In the genomic region with DNA sequence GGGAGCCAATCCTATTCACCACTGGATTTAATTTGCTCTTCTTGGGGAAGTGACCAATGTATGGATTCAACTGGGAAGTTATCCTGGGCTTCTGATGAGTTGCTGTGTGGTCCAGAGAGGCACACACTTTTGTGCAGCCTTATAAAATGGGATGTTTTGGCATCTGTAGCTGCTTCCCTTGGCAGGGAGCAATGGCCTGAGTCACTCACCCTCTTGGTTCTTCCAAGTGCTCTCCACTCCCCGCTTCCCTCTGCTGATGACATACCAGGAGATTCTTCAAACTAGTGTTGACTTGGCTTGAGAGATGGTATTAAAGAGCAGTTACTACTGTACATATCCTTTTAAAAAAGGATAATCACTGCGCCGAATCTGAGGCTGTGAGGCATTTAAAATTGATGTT, we compare ENCODE assay signal across 13 cellular contexts.
DNase-seq lines count a peak whose midpoint lies in the region; ATAC-seq, FAIRE-seq and TF ChIP-seq lines count a peak whose summit lies in the region.
"Had no signal": no experiment of that assay in that cellular context is flagged by ENCODE, and none has a peak within 500 bp of the region (broad histone marks: within the 10 kb centered on the region; RNA-seq: fewer than 3 reads in every experiment).

No MANE protein-coding gene starts in this region.

- H3K27ac ChIP-seq in CD4-positive, alpha-beta T cell (ENCODE audit: low read depth, low read length) = no peak overlapping the region
- H3K27ac ChIP-seq in PC-3 (ENCODE audit: low read length) = peak overlapping the region; percentile 22; the same call in 1 of the 2 replicates
- H3K27ac ChIP-seq in pancreas = no peak overlapping the region
- H3K27ac ChIP-seq in HepG2 (ENCODE audit: extremely low read length, insufficient read depth, low read length) = no peak overlapping the region
- H3K27ac ChIP-seq: SJCRH30 had no signal

- POLR2A ChIA-PET in CD4-positive, alpha-beta T cell (lab: Charles Lee) = no interaction called here
- POLR2A ChIA-PET in PC-3 (lab: Charles Lee; ENCODE audit: unreplicated experiment) = interaction anchor here (0.6 kb wide), 1 partner anchor 961 kb away, joined by 3 read pairs; no protein-coding TSS in a partner anchor
- POLR2A ChIA-PET in HepG2 (lab: Yijun Ruan, JAX) = no interaction called here

- H3F3A ChIP-seq in PC-3 (ENCODE audit: low read length, unreplicated experiment) = no peaks in the 10 kb centered on the region

- H3K4me1 ChIP-seq in PC-3 (ENCODE audit: insufficient read depth, low read length) (peaks cover 33% of the 10 kb centered on the region), pancreas (peaks cover 0 to 5% (median 0%) of the 10 kb centered on the region in 3 donors), HepG2 (ENCODE audit: insufficient read depth, low read length) (no peaks in the 10 kb centered on the region)
- H3K4me1 ChIP-seq: SJCRH30 had no signal

- H3K79me2 ChIP-seq in PC-3 (ENCODE audit: low read length) (peaks cover 90% of the 10 kb centered on the region), HepG2 (ENCODE audit: insufficient read depth, low read length) (peaks cover 19% of the 10 kb centered on the region)

- no peak overlapping the region for H3K4me3 Mint-ChIP-seq in CD4-positive, alpha-beta T cell
- H3K4me3 Mint-ChIP-seq: mesothelial cell of epicardium had no signal

- H3K27me3 ChIP-seq in CD4-positive, alpha-beta T cell (ENCODE audit: control insufficient read depth, insufficient read depth, low read length) = no peaks in the 10 kb centered on the region
- H3K27me3 ChIP-seq in PC-3 (ENCODE audit: low read length) (no peaks in the 10 kb centered on the region), pancreas (no peaks in the 10 kb centered on the region), HepG2 (ENCODE audit: control insufficient read depth in 1 of 2, insufficient read depth in 2 of 2, low read length in 2 of 2) (no peaks in the 10 kb centered on the region)
- H3K27me3 ChIP-seq: SJCRH30, tibial nerve had no signal

- H3K36me3 ChIP-seq in PC-3 (ENCODE audit: low read depth, low read length) = no peaks in the 10 kb centered on the region
- no peaks in the 10 kb centered on the region for H3K36me3 ChIP-seq in pancreas
- H3K36me3 ChIP-seq in HepG2 (replicated peaks in 1 of 2; ENCODE audit: control insufficient read depth in 1 of 2, insufficient read depth in 2 of 2, low read length in 2 of 2) = peaks cover 0 to 2% of the 10 kb centered on the region in 2 experiments; a peak in 1 of 5 replicates
- H3K36me3 ChIP-seq: SJCRH30, tibial nerve had no signal

- peaks cover 90% of the 10 kb centered on the region for H3K4me1 Mint-ChIP-seq in CD4-positive, alpha-beta T cell (ENCODE audit: low read depth)

- peak overlapping the region; percentile 16 for H3K27ac Mint-ChIP-seq in CD4-positive, alpha-beta T cell
- H3K27ac Mint-ChIP-seq: mesothelial cell of epicardium had no signal

- H3K27me3 Mint-ChIP-seq in CD4-positive, alpha-beta T cell = no peaks in the 10 kb centered on the region

- DNase-seq in CD4-positive, alpha-beta T cell = no peak
- DNase-seq in PC-3 (peak; percentile 79), fibroblast of mammary gland (ENCODE audit: low read depth) (peak; percentile 96), pancreas (no peak), HepG2 (ENCODE audit: low spot score) (no peak), DMS153 (lab: John Stamatoyannopoulos, UW) (no peak), NAMALWA (ENCODE audit: low spot score) (no peak)
- no peak for DNase-seq in activated CD4-positive, CD25-positive, alpha-beta regulatory T cell treated with anti-CD3 and anti-CD28 coated beads, Interleukin-2, amount 50 U/mL, for 72 hours
- DNase-seq: effector CD8-positive, alpha-beta T cell; NCI-H1417; SJCRH30 had no signal

- H3K4me2 ChIP-seq in PC-3 (ENCODE audit: low read length) = 0 out of 2 replicates have a peak overlapping the region, but pooled peaks have one; percentile 20
- H3K4me2 ChIP-seq in HepG2 (ENCODE audit: low read depth, low read length) = no peak overlapping the region

- no peak for TF ChIP-seq CTCF in CD4-positive, alpha-beta T cell (IDR thresholded peaks at IDR 0.05)
- TF ChIP-seq CTCF in PC-3 (conservative IDR thresholded peaks at IDR 0.05; ENCODE audit: low read depth, low read length) (no peak), fibroblast of mammary gland (conservative IDR thresholded peaks at IDR 0.05; ENCODE audit: control insufficient read depth, insufficient read depth, low read depth, low read length) (no peak), pancreas (IDR thresholded peaks at IDR 0.05) (no peak), HepG2 (CRISPR knock-in tag; IDR thresholded peaks at IDR 0.05) (no peak)

- H3K9me3 ChIP-seq in CD4-positive, alpha-beta T cell (ENCODE audit: control insufficient read depth, low read length) = no peaks in the 10 kb centered on the region
- H3K9me3 ChIP-seq in PC-3 (ENCODE audit: low read length) (no peaks in the 10 kb centered on the region), pancreas (no peaks in the 10 kb centered on the region), HepG2 (ENCODE audit: low read length) (no peaks in the 10 kb centered on the region)
- H3K9me3 ChIP-seq: SJCRH30, tibial nerve had no signal

- in situ Hi-C loops in HepG2 (cut with HindIII; ENCODE audit: extremely low pct_ligation_motif_present, low pct_unique_long_range_greater_than_20kb) = no loop called here

- BruUV-seq in PC-3 (replicated peaks; lab: Mats Ljungman, UMichigan) (no TSS peak), HepG2 (replicated peaks; lab: Mats Ljungman, UMichigan) (no TSS peak)

- H3K4me3 ChIP-seq in PC-3 (ENCODE audit: low read length) (no peak overlapping the region), fibroblast of mammary gland (ENCODE audit: control insufficient read depth, low read depth, low read length) (no peak overlapping the region), pancreas (no peak overlapping the region), HepG2 (replicated peaks in 1 of 3; ENCODE audit: insufficient read depth in 1 of 3, low read depth in 2 of 3, low read length in 3 of 3) (no peak overlapping the region)
- H3K4me3 ChIP-seq: SJCRH30, tibial nerve had no signal

- TF ChIP-seq EP300 in HepG2 (IDR thresholded peaks at IDR 0.05; ENCODE audit: low read depth in 2 of 2, low read length in 2 of 2) = no peak
- no peak for TF ChIP-seq EP300 in HepG2 (CRISPR knock-in tag; IDR thresholded peaks at IDR 0.05; ENCODE audit: borderline replicate concordance)

- no peak overlapping the region for H2AFZ ChIP-seq in PC-3 (ENCODE audit: low read length)
- no peak overlapping the region for H2AFZ ChIP-seq in HepG2 (ENCODE audit: low read length)

- H4K20me1 ChIP-seq in PC-3 (ENCODE audit: low read length) (peaks cover 24% of the 10 kb centered on the region; the same call in 1 of the 2 replicates), HepG2 (ENCODE audit: insufficient read depth, low read length) (0 out of 2 replicates have a peak, but pooled peaks cover 2% of the 10 kb centered on the region)

- TF ChIP-seq POLR2A in HepG2 (IDR thresholded peaks at IDR 0.05; ENCODE audit: insufficient read depth in 1 of 2, low read depth in 2 of 2, low read length in 2 of 2) = no peak

- intact Hi-C loops in CD4-positive, alpha-beta T cell (cut with DNase I, micrococcal nuclease) = no loop called here
- intact Hi-C loops in PC-3 (cut with micrococcal nuclease) = loop anchor here (2.0 to 5.0 kb wide), 2 partner anchors 39 to 107 kb away; no protein-coding TSS in a partner anchor
- intact Hi-C loops in pancreas (cut with DNase I) = no loop called here
- intact Hi-C loops in HepG2 (cut with micrococcal nuclease; ENCODE audit: unreplicated experiment) = no loop called here

- H3K9me2 ChIP-seq in PC-3 (replicated peaks; ENCODE audit: low read length) = no peaks in the 10 kb centered on the region

- no peak overlapping the region for H3K9ac ChIP-seq in PC-3 (ENCODE audit: low read length)
- H3K9ac ChIP-seq in HepG2 (ENCODE audit: insufficient read depth, low read depth, low read length) = no peak overlapping the region

- ATAC-seq in CD4-positive, alpha-beta T cell (ENCODE audit: poor library complexity) = no peak
- ATAC-seq in PC-3 (peak; percentile 96), pancreas (peak in 3 of 4 donors; percentile 38 to 58 (median 52)), HepG2 (no peak)

- TF ChIP-seq RAD21 in HepG2 (CRISPR knock-in tag; IDR thresholded peaks at IDR 0.05) = no peak

- FAIRE-seq in pancreas (lab: Jason Lieb, UNC) = no peak
- FAIRE-seq in HepG2 (lab: Jason Lieb, UNC) = no peak

- no peaks in the 10 kb centered on the region for H3K36me3 Mint-ChIP-seq in CD4-positive, alpha-beta T cell (ENCODE audit: low read depth)
- H3K36me3 Mint-ChIP-seq: mesothelial cell of epicardium had no signal

- WGBS in pancreas, 2 donors = 92 to 94% methylated on average over 3 of the region's 3 CpGs
- 98% methylated on average over 3 of the region's 3 CpGs for WGBS in HepG2 (ENCODE audit: low lambda C conversion rate)

- CTCF ChIA-PET in CD4-positive, alpha-beta T cell (lab: Charles Lee) = no interaction called here
- CTCF ChIA-PET in PC-3 (lab: Charles Lee) (interaction anchor here (0.5 kb wide), 1 partner anchor 1222 kb away, joined by 4 read pairs; no protein-coding TSS in a partner anchor), HepG2 (lab: Yijun Ruan, JAX; ENCODE audit: low intra/inter-chr PET ratio, low total read pairs) (no interaction called here)

- H3K9me3 Mint-ChIP-seq in CD4-positive, alpha-beta T cell = no peaks in the 10 kb centered on the region
- H3K9me3 Mint-ChIP-seq: mesothelial cell of epicardium had no signal

TF ChIP-seq in HepG2, 621 proteins besides CTCF, POLR2A, EP300 and RAD21 (continues in another document):
- TF ChIP-seq ZNF274 (CRISPR knock-in tag; IDR thresholded peaks at IDR 0.05) = no peak
- TF ChIP-seq ZBTB7A (CRISPR knock-in tag; IDR thresholded peaks at IDR 0.05) = no peak
- no peak for TF ChIP-seq JARID2 (CRISPR knock-in tag; IDR thresholded peaks at IDR 0.05; ENCODE audit: insufficient replicate concordance)
- TF ChIP-seq TOE1 (CRISPR knock-in tag; IDR thresholded peaks at IDR 0.05) = no peak
- TF ChIP-seq, protein P1, sequence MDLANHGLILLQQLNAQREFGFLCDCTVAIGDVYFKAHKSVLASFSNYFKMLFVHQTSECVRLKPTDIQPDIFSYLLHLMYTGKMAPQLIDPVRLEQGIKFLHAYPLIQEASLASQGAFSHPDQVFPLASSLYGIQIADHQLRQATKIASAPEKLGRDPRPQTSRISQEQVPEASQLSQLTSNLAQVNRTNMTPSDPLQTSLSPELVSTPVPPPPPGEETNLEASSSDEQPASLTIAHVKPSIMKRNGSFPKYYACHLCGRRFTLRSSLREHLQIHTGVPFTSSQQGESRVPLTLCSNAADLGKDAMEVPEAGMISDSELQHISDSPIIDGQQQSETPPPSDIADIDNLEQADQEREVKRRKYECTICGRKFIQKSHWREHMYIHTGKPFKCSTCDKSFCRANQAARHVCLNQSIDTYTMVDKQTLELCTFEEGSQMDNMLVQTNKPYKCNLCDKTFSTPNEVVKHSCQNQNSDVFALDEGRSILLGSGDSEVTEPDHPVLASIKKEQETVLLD (CRISPR knock-in tag; IDR thresholded peaks at IDR 0.05; ENCODE audit: low read depth) = no peak
- no peak for TF ChIP-seq ZNF782 (CRISPR knock-in tag; IDR thresholded peaks at IDR 0.05; ENCODE audit: borderline replicate concordance)

Comparison
In these comparisons a context has a peak if more than half of its experiments do, and no peak if none do; other contexts are left out.
1. ATAC-seq: peak in PC-3 (single experiment) and pancreas (3 of 4); none in CD4-positive, alpha-beta T cell (single experiment) and HepG2 (single experiment).
2. DNase-seq: peak in PC-3 (single experiment) and fibroblast of mammary gland (single experiment); none in CD4-positive, alpha-beta T cell (0 of 10), pancreas (0 of 6), HepG2 (single experiment), activated CD4-positive, CD25-positive, alpha-beta regulatory T cell treated with anti-CD3 and anti-CD28 coated beads, Interleukin-2, amount 50 U/mL, for 72 hours (single experiment), DMS153 (single experiment) and NAMALWA (single experiment).